ENCODE assay signal across 11 cellular contexts in the genomic region with DNA sequence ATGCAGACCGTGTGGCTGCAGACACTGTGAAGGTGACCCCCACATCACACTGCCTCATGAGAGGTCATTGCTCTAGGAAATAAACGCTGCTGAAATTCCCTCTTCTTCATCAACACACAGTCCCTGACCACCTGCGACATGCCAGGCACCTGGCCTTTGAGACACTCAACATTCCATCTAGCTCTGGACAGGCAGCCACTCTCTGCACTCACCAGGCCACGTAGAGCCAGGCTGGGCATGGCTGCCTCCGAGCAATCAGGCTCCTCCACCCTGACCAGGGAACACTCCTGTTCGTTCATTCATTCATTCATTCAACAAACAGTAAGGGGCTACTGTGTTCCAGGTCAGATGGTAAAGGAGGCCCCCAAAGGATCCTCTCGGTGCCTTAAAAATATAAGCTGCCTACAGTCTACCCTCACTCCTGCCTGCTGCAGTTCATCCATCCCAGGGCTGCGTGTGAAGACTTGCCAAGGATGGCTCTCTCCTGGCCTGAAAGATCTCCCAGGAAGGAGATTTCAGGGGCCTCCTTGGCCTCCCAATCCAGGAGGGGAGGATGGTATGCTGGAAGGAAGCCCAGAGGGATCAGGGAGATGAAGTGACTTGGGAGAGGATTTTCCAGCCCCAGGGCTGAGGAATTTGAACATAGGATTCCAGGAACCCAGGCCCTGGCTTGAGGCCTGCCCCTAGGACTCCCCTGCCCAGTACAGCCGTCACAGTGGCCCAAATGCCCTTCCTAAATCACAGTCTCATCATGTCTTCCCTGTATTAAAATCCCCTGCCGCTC.
DNase-seq lines count a peak whose midpoint lies in the region; ATAC-seq and TF ChIP-seq lines count a peak whose summit lies in the region.
"Had no signal": no experiment of that assay in that cellular context is flagged by ENCODE, and none has a peak within 500 bp of the region (broad histone marks: within the 10 kb centered on the region; RNA-seq: fewer than 3 reads in every experiment).

No MANE protein-coding gene starts in this region.

- DNase-seq in ovary (peak in 1 of 5 donors; percentile 52), SHP77 (lab: John Stamatoyannopoulos, UW) (no peak), HEK293T (ENCODE audit: extremely low spot score) (no peak)
- DNase-seq: MV-4-11; stimulated activated CD4-positive, alpha-beta T cell treated with anti-CD3 and anti-CD28 coated beads, Interleukin-2, amount 100 ng/mL, for 24 hours; WERI-Rb-1 had no signal

- peaks cover 68% of the 10 kb centered on the region for H3K4me1 ChIP-seq in ACC112 (ENCODE audit: control insufficient read depth, insufficient read depth, low read length, unreplicated experiment)
- H3K4me1 ChIP-seq in gastroesophageal sphincter, result peaks cover 3 to 100% (median 63%) of the 10 kb centered on the region in 3 donors
- H3K4me1 ChIP-seq in ovary (ENCODE audit: insufficient read depth), result peaks cover 61% of the 10 kb centered on the region

- H3K36me3 ChIP-seq in ACC112 (ENCODE audit: insufficient read depth, low read length) (no peaks in the 10 kb centered on the region), gastroesophageal sphincter (peaks cover 0 to 5% of the 10 kb centered on the region in 2 donors), ovary (no peaks in the 10 kb centered on the region)
- H3K36me3 ChIP-seq: WERI-Rb-1 had no signal

- peak; percentile 5; the same call in 2 of the 3 replicates for ATAC-seq in SK-N-SH treated with all-trans-retinoic acid at 6 μM for 48 hours
- ATAC-seq in gastroesophageal sphincter, result peak; percentile 7
- no peak for ATAC-seq in HG02610 (IDR thresholded peaks at IDR 0.05; ENCODE audit: unreplicated experiment)
- ATAC-seq in HG03520 (IDR thresholded peaks at IDR 0.05; ENCODE audit: unreplicated experiment), result no peak

- no peak overlapping the region for H2AFZ ChIP-seq in ACC112 (ENCODE audit: low read length, unreplicated experiment)

- H3K27ac ChIP-seq in ACC112 (ENCODE audit: low read depth, low read length) (peak overlapping the region; percentile 84), gastroesophageal sphincter (peak overlapping the region; percentile 97), ovary (peak overlapping the region; percentile 8 to 67)
- H3K27ac ChIP-seq: WERI-Rb-1 had no signal

- no peak for TF ChIP-seq CTCF in gastroesophageal sphincter (IDR thresholded peaks at IDR 0.05)
- TF ChIP-seq CTCF in ovary (IDR thresholded peaks at IDR 0.05), result no peak

- POLR2A ChIA-PET in HEK293T (lab: Yijun Ruan, JAX), result no interaction called here

- CTCF ChIA-PET in HEK293T (lab: Yijun Ruan, JAX), result no interaction called here

- H3K9me3 ChIP-seq in gastroesophageal sphincter (no peaks in the 10 kb centered on the region), ovary (no peaks in the 10 kb centered on the region)

- H3K4me3 ChIP-seq in ACC112 (ENCODE audit: low read depth, low read length) (no peak overlapping the region), gastroesophageal sphincter (peak overlapping the region; percentile 68 to 86), ovary (no peak overlapping the region)

- intact Hi-C loops in ovary (cut with DNase I), result no loop called here

- TF ChIP-seq EP300 in gastroesophageal sphincter (IDR thresholded peaks at IDR 0.05) (no peak), ovary (IDR thresholded peaks at IDR 0.05) (no peak)

- H3K79me2 ChIP-seq in ACC112 (ENCODE audit: control insufficient read depth, insufficient read depth, low read length, unreplicated experiment), result peaks cover 79% of the 10 kb centered on the region

- WGBS in gastroesophageal sphincter (ENCODE audit: low coverage in 1 of 2), 2 donors, result 0 to 24% methylated on average over 1 to 3 of the region's 10 CpGs
- WGBS in ovary, 3 donors, result 46 to 53% (median 46%) methylated on average over 10 of the region's 10 CpGs

- TF ChIP-seq POLR2A in gastroesophageal sphincter (IDR thresholded peaks at IDR 0.05), result no peak
- TF ChIP-seq POLR2A in ovary (IDR thresholded peaks at IDR 0.05), result no peak

- no peaks in the 10 kb centered on the region for H3K27me3 ChIP-seq in ACC112 (ENCODE audit: insufficient read depth, low read length)
- H3K27me3 ChIP-seq in gastroesophageal sphincter, result no peaks in the 10 kb centered on the region
- no peaks in the 10 kb centered on the region for H3K27me3 ChIP-seq in ovary

TF ChIP-seq in SK-N-SH treated with all-trans-retinoic acid at 6 μM for 48 hours, 23 proteins besides CTCF, POLR2A, EP300 and RAD21:
- TF ChIP-seq GLIS3 (CRISPR knock-in tag; IDR thresholded peaks at IDR 0.05) (no peak), CSRNP3 (CRISPR knock-in tag; IDR thresholded peaks at IDR 0.05) (no peak), PPARA (CRISPR knock-in tag; IDR thresholded peaks at IDR 0.05; ENCODE audit: borderline replicate concordance) (no peak), ZFP3 (CRISPR knock-in tag; IDR thresholded peaks at IDR 0.05) (no peak), PATZ1 (CRISPR knock-in tag; IDR thresholded peaks at IDR 0.05; ENCODE audit: borderline replicate concordance) (no peak)
TF ChIP-seq in SK-N-SH treated with all-trans-retinoic acid at 6 μM for 48 hours: peak in this region for 0.

TF ChIP-seq in HEK293T, 16 proteins besides CTCF, POLR2A, EP300 and RAD21:
- TF ChIP-seq SP1 (IDR thresholded peaks at IDR 0.05) (no peak), TARDBP (IDR thresholded peaks at IDR 0.05) (no peak), CTBP1 (IDR thresholded peaks at IDR 0.05; ENCODE audit: borderline replicate concordance) (no peak), HDGF (IDR thresholded peaks at IDR 0.05; ENCODE audit: borderline replicate concordance) (no peak), ARNT (IDR thresholded peaks at IDR 0.05) (no peak), ELF4 (IDR thresholded peaks at IDR 0.05) (no peak), PKNOX1 (IDR thresholded peaks at IDR 0.05) (no peak), SUZ12 (IDR thresholded peaks at IDR 0.05) (no peak), L3MBTL2 (conservative IDR thresholded peaks at IDR 0.05) (no peak), NFRKB (IDR thresholded peaks at IDR 0.05) (no peak), LEF1 (IDR thresholded peaks at IDR 0.05; ENCODE audit: borderline replicate concordance) (no peak), FOXA1 (IDR thresholded peaks at IDR 0.05) (no peak), ZNF384 (IDR thresholded peaks at IDR 0.05) (no peak), BHLHE40 (IDR thresholded peaks at IDR 0.05; ENCODE audit: borderline replicate concordance) (no peak), FOXK2 (IDR thresholded peaks at IDR 0.05) (no peak), FOXM1 (IDR thresholded peaks at IDR 0.05; ENCODE audit: borderline replicate concordance) (no peak)

Comparison
In these comparisons a context has a peak if more than half of its experiments do, and no peak if none do; other contexts are left out.
1. H3K27ac ChIP-seq: peak in every context shown above with its lines; median percentile 97 in gastroesophageal sphincter; 84 in ACC112; 38 in ovary.
2. H3K4me3 ChIP-seq: peak in gastroesophageal sphincter (2 of 2); none in ACC112 (single experiment) and ovary (single experiment).
3. ATAC-seq: peak in SK-N-SH treated with all-trans-retinoic acid at 6 μM for 48 hours (single experiment) and gastroesophageal sphincter (single experiment); none in HG02610 (single experiment) and HG03520 (single experiment).